Comparison of ENCODE assay signal across 16 cellular contexts in the genomic region with DNA sequence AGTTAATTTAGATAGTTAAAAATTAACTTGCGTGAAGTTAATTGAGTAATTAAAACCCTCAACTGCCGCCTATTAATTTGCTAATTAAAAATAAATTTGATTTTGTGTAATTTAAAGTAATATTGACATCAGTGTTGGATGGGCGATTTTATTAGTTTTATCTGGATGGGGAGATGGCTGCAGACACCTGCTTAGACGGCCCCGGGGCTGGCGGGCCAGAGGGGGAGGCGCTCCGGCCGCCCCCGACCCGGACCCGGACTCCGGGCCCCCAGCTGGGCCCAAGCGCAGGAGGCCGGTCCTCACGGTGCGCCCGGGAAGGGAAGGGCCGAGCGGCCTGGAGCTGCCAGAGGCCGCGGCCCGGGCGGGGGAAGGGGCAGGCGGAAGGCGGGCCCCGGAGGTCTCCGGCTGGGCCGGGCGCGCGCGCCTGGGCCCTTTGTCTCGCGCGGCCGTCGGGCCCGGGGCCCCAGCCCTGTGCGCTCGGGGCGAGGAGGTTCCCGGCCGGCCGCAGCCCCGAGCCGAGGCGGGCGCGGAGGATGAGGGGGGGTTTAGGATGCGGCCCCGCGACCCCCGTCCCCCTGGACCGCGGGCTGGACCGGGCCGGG. TPM values are rescaled to one million over a fixed set of nuclear protein-coding genes. Genes with fewer than 3 reads are reported as not detected.
DNase-seq lines count a peak whose midpoint lies in the region; ATAC-seq and TF ChIP-seq lines count a peak whose summit lies in the region.
"Had no signal": no experiment of that assay in that cellular context is flagged by ENCODE, and none has a peak within 500 bp of the region (broad histone marks: within the 10 kb centered on the region; RNA-seq: fewer than 3 reads in every experiment).

No MANE protein-coding gene starts in this region.

- no peak overlapping the region for H3K27ac ChIP-seq in suprapubic skin
- H3K27ac ChIP-seq in coronary artery: no peak overlapping the region
- H3K27ac ChIP-seq: C4-2B had no signal

- ATAC-seq in natural killer cell treated with Interleukin-12 subunit alpha and Interleukin-12 subunit beta and Interleukin-15 and Interleukin-18, amount 100 ng/mL, for 72 hours: no peak
- ATAC-seq in natural killer cell: no peak
- ATAC-seq in naive B cell (ENCODE audit: low read depth in 2 of 2): no peak
- no peak for ATAC-seq in GM19463 (IDR thresholded peaks at IDR 0.05; ENCODE audit: unreplicated experiment)

- TF ChIP-seq CTCF in natural killer cell (IDR thresholded peaks at IDR 0.05) (no peak), suprapubic skin (IDR thresholded peaks at IDR 0.05) (no peak), coronary artery (IDR thresholded peaks at IDR 0.05) (no peak)

- 8% methylated on average over 34 of the region's 58 CpGs for WGBS in suprapubic skin

- H3K4me3 Mint-ChIP-seq in natural killer cell treated with Interleukin-12 subunit alpha and Interleukin-12 subunit beta and Interleukin-15 and Interleukin-18, amount 100 ng/mL, for 72 hours: no peak overlapping the region
- H3K4me3 Mint-ChIP-seq in natural killer cell (no peak overlapping the region), naive B cell (no peak overlapping the region)

- TF ChIP-seq POLR2A in suprapubic skin (IDR thresholded peaks at IDR 0.05): no peak

- H3K4me1 ChIP-seq in suprapubic skin: peaks cover 38% of the 10 kb centered on the region

- H3K4me3 ChIP-seq in suprapubic skin (no peak overlapping the region), coronary artery (no peak overlapping the region)

- peaks cover 7 to 8% of the 10 kb centered on the region in 2 donors for H3K4me1 Mint-ChIP-seq in natural killer cell treated with Interleukin-12 subunit alpha and Interleukin-12 subunit beta and Interleukin-15 and Interleukin-18, amount 100 ng/mL, for 72 hours (ENCODE audit: low read depth in 2 of 2)
- H3K4me1 Mint-ChIP-seq in natural killer cell: peaks cover 12 to 20% of the 10 kb centered on the region in 2 donors
- peaks cover 11 to 16% (median 15%) of the 10 kb centered on the region in 3 donors for H3K4me1 Mint-ChIP-seq in naive B cell

- H3K9me3 Mint-ChIP-seq in natural killer cell treated with Interleukin-12 subunit alpha and Interleukin-12 subunit beta and Interleukin-15 and Interleukin-18, amount 100 ng/mL, for 72 hours: no peaks in the 10 kb centered on the region
- H3K9me3 Mint-ChIP-seq in natural killer cell: no peaks in the 10 kb centered on the region
- peaks cover 0 to 23% (median 11%) of the 10 kb centered on the region in 7 donors for H3K9me3 Mint-ChIP-seq in naive B cell

- no peak for TF ChIP-seq EP300 in suprapubic skin (IDR thresholded peaks at IDR 0.05)

- peak; percentile 47 for DNase-seq in natural killer cell treated with Interleukin-12 subunit alpha and Interleukin-12 subunit beta and Interleukin-15 and Interleukin-18, amount 100 ng/mL, for 72 hours (ENCODE audit: low spot score)
- DNase-seq in natural killer cell (no peak), ecto neural progenitor cell (ENCODE audit: low spot score) (peak; percentile 69), naive B cell (no peak), suprapubic skin (ENCODE audit: low spot score in 2 of 2) (no peak), MV-4-11 (lab: John Stamatoyannopoulos, UW) (no peak), coronary artery (ENCODE audit: low spot score) (no peak)
- DNase-seq: DMS53, KBM-7, NCI-H1092 treated with DMSO at 0.1 percent for 48 hours, NCI-H187, NCI-H446, SIG-M5 had no signal

- H3K27me3 Mint-ChIP-seq in natural killer cell treated with Interleukin-12 subunit alpha and Interleukin-12 subunit beta and Interleukin-15 and Interleukin-18, amount 100 ng/mL, for 72 hours: peaks cover 36 to 51% of the 10 kb centered on the region in 2 donors
- H3K27me3 Mint-ChIP-seq in natural killer cell (ENCODE audit: low read depth in 2 of 2) (peaks cover 52 to 53% of the 10 kb centered on the region in 2 donors), naive B cell (peaks cover 27 to 53% (median 52%) of the 10 kb centered on the region in 3 donors)

- intact Hi-C loops in natural killer cell (cut with micrococcal nuclease): no loop called here

- H3K27ac Mint-ChIP-seq in natural killer cell treated with Interleukin-12 subunit alpha and Interleukin-12 subunit beta and Interleukin-15 and Interleukin-18, amount 100 ng/mL, for 72 hours: no peak overlapping the region
- H3K27ac Mint-ChIP-seq in natural killer cell (peak overlapping the region in 1 of 2 donors; percentile 72), naive B cell (peak overlapping the region in 4 of 6 donors; percentile 63 to 89 (median 81))

- H3K36me3 Mint-ChIP-seq in natural killer cell treated with Interleukin-12 subunit alpha and Interleukin-12 subunit beta and Interleukin-15 and Interleukin-18, amount 100 ng/mL, for 72 hours: peaks cover 2% of the 10 kb centered on the region
- H3K36me3 Mint-ChIP-seq in natural killer cell (no peaks in the 10 kb centered on the region), naive B cell (peaks cover 3 to 8% of the 10 kb centered on the region in 2 donors)

- H3K9me3 ChIP-seq in suprapubic skin: no peaks in the 10 kb centered on the region

- H3K27me3 ChIP-seq in suprapubic skin: peaks cover 100% of the 10 kb centered on the region

- H3K36me3 ChIP-seq in suprapubic skin: no peaks in the 10 kb centered on the region

RNA-seq across cellular contexts. Expression of a gene that starts 3.2 kb away (rescaled TPM):
- total RNA-seq in natural killer cell treated with Interleukin-12 subunit alpha and Interleukin-12 subunit beta and Interleukin-15 and Interleukin-18, amount 100 ng/mL, for 72 hours: not detected
- total RNA-seq in natural killer cell: not detected
- not detected for polyA plus RNA-seq in naive B cell (ENCODE audit: low read depth in 6 of 6)
- total RNA-seq in suprapubic skin: not detected
- total RNA-seq: RPMI7951 had no signal

Comparison
In these comparisons a context has a peak if more than half of its experiments do, and no peak if none do; other contexts are left out.
1. DNase-seq: peak in natural killer cell treated with Interleukin-12 subunit alpha and Interleukin-12 subunit beta and Interleukin-15 and Interleukin-18, amount 100 ng/mL, for 72 hours (single experiment) and ecto neural progenitor cell (single experiment); none in natural killer cell (single experiment), naive B cell (single experiment), suprapubic skin (0 of 2), MV-4-11 (single experiment) and coronary artery (single experiment).
2. H3K27ac Mint-ChIP-seq: peak in naive B cell (4 of 6); none in natural killer cell treated with Interleukin-12 subunit alpha and Interleukin-12 subunit beta and Interleukin-15 and Interleukin-18, amount 100 ng/mL, for 72 hours (0 of 2).